2 cellular contexts compared by ENCODE assay signal in genomic region chr7:144311218-144311617, GRCh38. TPM values are rescaled to one million over a fixed set of nuclear protein-coding genes. Genes with fewer than 3 reads are reported as not detected.
"Had no signal": no experiment of that assay in that cellular context is flagged by ENCODE, and none has a peak within 500 bp of the region (broad histone marks: within the 10 kb centered on the region; RNA-seq: fewer than 3 reads in every experiment).

No MANE protein-coding gene starts in this region.

RNA-seq across cellular contexts. Expression of gene CTAGE8, which starts 42.1 kb away (rescaled TPM):
- polyA plus RNA-seq: GM23248, H1 had no signal
